In the genomic region with DNA sequence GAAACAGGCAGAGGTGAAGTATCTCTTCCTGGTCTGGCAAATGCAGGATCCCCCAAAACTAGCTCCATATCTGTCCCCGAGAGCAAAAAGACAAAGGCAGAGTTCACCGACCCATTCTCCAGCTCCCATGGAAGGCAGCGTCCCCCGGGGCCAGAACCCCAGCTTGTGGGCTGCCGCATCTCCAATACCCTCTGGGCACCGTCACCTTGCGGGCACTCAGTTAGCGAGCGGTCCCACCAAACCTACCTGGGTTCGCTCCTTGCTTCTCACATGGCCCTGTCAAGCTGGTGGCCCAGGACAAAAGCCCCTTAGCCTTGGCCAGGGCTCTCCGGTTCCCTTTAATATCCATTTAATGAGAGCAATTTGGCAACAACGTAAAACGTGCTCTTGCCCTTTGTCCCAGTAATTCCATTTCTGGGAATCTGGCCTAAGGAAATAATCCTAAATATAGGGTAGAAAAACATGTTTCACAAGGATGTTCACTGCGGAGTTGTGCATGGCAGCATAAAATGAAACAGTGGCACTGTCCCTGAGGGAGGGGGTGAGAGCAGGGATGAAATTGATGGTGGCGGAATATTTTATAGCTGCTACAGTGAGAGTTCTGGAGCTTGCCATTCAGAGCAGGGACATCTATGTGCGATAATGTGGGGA, we compare ENCODE assay signal across 11 cellular contexts.
A peak's percentile ranks its signal among the peaks of the same experiment; 100 is the strongest.
DNase-seq lines count a peak whose midpoint lies in the region; ATAC-seq, FAIRE-seq and TF ChIP-seq lines count a peak whose summit lies in the region.
"Had no signal": no experiment of that assay in that cellular context is flagged by ENCODE, and none has a peak within 500 bp of the region (broad histone marks: within the 10 kb centered on the region; RNA-seq: fewer than 3 reads in every experiment).

No MANE protein-coding gene starts in this region.

- H2BK120ac ChIP-seq in mesenchymal stem cell (ENCODE audit: low read depth, low read length): no peak overlapping the region

- H3K4me1 ChIP-seq in mesenchymal stem cell (ENCODE audit: control insufficient read depth, insufficient read depth, low read depth, low read length) (peaks cover 26% of the 10 kb centered on the region), suprapubic skin (peaks cover 49% of the 10 kb centered on the region), small intestine (ENCODE audit: control insufficient read depth in 2 of 2, insufficient read depth in 1 of 2, low read depth in 1 of 2, low read length in 1 of 2) (peaks cover 11 to 16% of the 10 kb centered on the region in 2 donors)

- H3K4me3 ChIP-seq in coronary artery (peak overlapping the region; percentile 53), mesenchymal stem cell (ENCODE audit: insufficient read depth in 1 of 2, low read depth in 1 of 2, low read length in 2 of 2) (peak overlapping the region in 1 of 2 experiments; percentile 7), suprapubic skin (no peak overlapping the region), small intestine (ENCODE audit: low read depth in 1 of 2, low read length in 2 of 2) (no peak overlapping the region)

- no peak overlapping the region for H4K91ac ChIP-seq in mesenchymal stem cell (ENCODE audit: low read length)

- H4K8ac ChIP-seq in mesenchymal stem cell (ENCODE audit: low read length): no peak overlapping the region

- intact Hi-C loops in Right ventricle myocardium inferior (cut with DNase I): no loop called here

- no peak for FAIRE-seq in small intestine (lab: Jason Lieb, UNC)
- FAIRE-seq: H54 had no signal

- H3K36me3 ChIP-seq in mesenchymal stem cell (ENCODE audit: control insufficient read depth in 1 of 2, insufficient read depth in 2 of 2, low read depth in 1 of 2, low read length in 2 of 2): peaks cover 0 to 3% of the 10 kb centered on the region in 2 experiments
- H3K36me3 ChIP-seq in suprapubic skin: no peaks in the 10 kb centered on the region
- no peaks in the 10 kb centered on the region for H3K36me3 ChIP-seq in small intestine (ENCODE audit: control insufficient read depth in 2 of 2, insufficient read depth in 2 of 2, low read length in 2 of 2)

- H3K18ac ChIP-seq in mesenchymal stem cell (ENCODE audit: low read depth in 1 of 2, low read length in 2 of 2): no peak overlapping the region

- peak overlapping the region; percentile 58 for H3K9ac ChIP-seq in mesenchymal stem cell (ENCODE audit: low read length)

- H2AK5ac ChIP-seq in mesenchymal stem cell (ENCODE audit: low read length, severe bottlenecking): peak overlapping the region; percentile 49

- WGBS in mesenchymal stem cell: 98% methylated on average over 16 of the region's 16 CpGs
- 38% methylated on average over 6 of the region's 16 CpGs for WGBS in suprapubic skin
- WGBS in small intestine, 3 donors: 70 to 78% (median 77%) methylated on average over 16 of the region's 16 CpGs

- H3K27me3 ChIP-seq in mesenchymal stem cell (ENCODE audit: control insufficient read depth in 1 of 2, insufficient read depth in 1 of 2, low read length in 2 of 2) (no peaks in the 10 kb centered on the region), suprapubic skin (no peaks in the 10 kb centered on the region), small intestine (ENCODE audit: control insufficient read depth in 2 of 2, insufficient read depth in 2 of 2, low read length in 2 of 2) (no peaks in the 10 kb centered on the region)

- no peak for TF ChIP-seq EP300 in suprapubic skin (IDR thresholded peaks at IDR 0.05)

- no peaks in the 10 kb centered on the region for H3K9me3 ChIP-seq in mesenchymal stem cell (ENCODE audit: control insufficient read depth, low read length)
- H3K9me3 ChIP-seq in suprapubic skin: no peaks in the 10 kb centered on the region
- no peaks in the 10 kb centered on the region for H3K9me3 ChIP-seq in small intestine (ENCODE audit: control insufficient read depth, low read depth)

- peaks cover 54% of the 10 kb centered on the region for H3K79me1 ChIP-seq in mesenchymal stem cell (replicated peaks; ENCODE audit: low read length, poor library complexity, severe bottlenecking)

- H2BK12ac ChIP-seq in mesenchymal stem cell (ENCODE audit: low read length in 2 of 2): peak overlapping the region in 1 of 2 experiments; percentile 68

- peak overlapping the region in 1 of 2 experiments; percentile 7 for H3K4ac ChIP-seq in mesenchymal stem cell (ENCODE audit: low read depth in 1 of 2, low read length in 2 of 2)

- H2AFZ ChIP-seq in mesenchymal stem cell (ENCODE audit: low read depth, low read length): no peak overlapping the region

- TF ChIP-seq POLR2A in suprapubic skin (IDR thresholded peaks at IDR 0.05): no peak

- H3K14ac ChIP-seq in mesenchymal stem cell (ENCODE audit: low read length in 2 of 2): no peak overlapping the region

- H2BK15ac ChIP-seq in mesenchymal stem cell (ENCODE audit: low read depth, poor library complexity, severe bottlenecking): peak overlapping the region; percentile 89

- ATAC-seq in GM21576 (IDR thresholded peaks at IDR 0.05; ENCODE audit: unreplicated experiment) (no peak), Right ventricle myocardium inferior (no peak), HG02678 (IDR thresholded peaks at IDR 0.05; ENCODE audit: unreplicated experiment) (no peak)

- no peak overlapping the region for H3K4me2 ChIP-seq in mesenchymal stem cell (ENCODE audit: low read length, poor library complexity, severe bottlenecking)

- no peak overlapping the region for H3K23ac ChIP-seq in mesenchymal stem cell (ENCODE audit: low read length in 2 of 2)

- DNase-seq in NCI-H69 (lab: John Stamatoyannopoulos, UW) (peak; percentile 26), coronary artery (ENCODE audit: low spot score) (no peak), mesenchymal stem cell (no peak), suprapubic skin (ENCODE audit: low spot score in 2 of 2) (no peak), small intestine (no peak), Right ventricle myocardium inferior (ENCODE audit: missing footprints) (no peak)
- DNase-seq: COR-L47; stimulated activated naive CD4-positive, alpha-beta T cell had no signal

- H2BK5ac ChIP-seq in mesenchymal stem cell (ENCODE audit: low read depth, low read length, poor library complexity, severe bottlenecking): no peak overlapping the region

- H3K27ac ChIP-seq in coronary artery: peak overlapping the region; percentile 53 to 72
- no peak overlapping the region for H3K27ac ChIP-seq in mesenchymal stem cell (ENCODE audit: low read length, poor library complexity, severe bottlenecking)
- peak overlapping the region; percentile 70 for H3K27ac ChIP-seq in suprapubic skin
- H3K27ac ChIP-seq in small intestine (ENCODE audit: low read depth in 1 of 2, low read length in 1 of 2): peak overlapping the region in 1 of 2 donors; percentile 51

- no peak for TF ChIP-seq CTCF in coronary artery (IDR thresholded peaks at IDR 0.05)
- no peak for TF ChIP-seq CTCF in suprapubic skin (IDR thresholded peaks at IDR 0.05)
